In the genomic region with DNA sequence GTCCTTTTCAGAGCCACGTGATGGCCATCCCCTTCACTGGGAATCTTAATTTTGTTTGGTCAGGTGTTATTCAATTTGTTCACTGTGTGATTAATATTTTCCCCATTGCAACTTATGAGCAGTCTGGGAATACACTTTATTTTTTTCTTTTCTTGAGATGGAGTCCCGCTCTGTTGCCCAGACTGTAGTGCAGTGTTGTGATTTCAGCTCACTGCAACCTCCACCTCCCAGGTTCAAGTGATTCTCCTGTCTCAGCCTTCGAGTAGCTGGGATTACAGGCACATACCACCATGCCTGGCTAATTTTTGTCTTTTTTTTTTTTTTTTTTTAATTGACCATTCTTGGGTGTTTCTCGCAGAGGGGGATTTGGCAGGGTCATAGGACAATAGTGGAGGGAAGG, we compare ENCODE assay signal across 1 cellular context. TPM values are rescaled to one million over a fixed set of nuclear protein-coding genes. Genes with fewer than 3 reads are reported as not detected.
"Had no signal": no experiment of that assay in that cellular context is flagged by ENCODE, and none has a peak within 500 bp of the region (broad histone marks: within the 10 kb centered on the region; RNA-seq: fewer than 3 reads in every experiment).

No MANE protein-coding gene starts in this region.

RNA-seq across cellular contexts. Expression of gene ARHGAP9, which starts 26.9 kb away (rescaled TPM):
- total RNA-seq: H4 had no signal
